In genomic region chr2:189549440-189549832, GRCh38 we compare ENCODE assay signal across 16 cellular contexts. TPM values are rescaled to one million over a fixed set of nuclear protein-coding genes. Genes with fewer than 3 reads are reported as not detected.
A peak's percentile ranks its signal among the peaks of the same experiment; 100 is the strongest.
DNase-seq lines count a peak whose midpoint lies in the region; ATAC-seq, FAIRE-seq and TF ChIP-seq lines count a peak whose summit lies in the region.
"Had no signal": no experiment of that assay in that cellular context is flagged by ENCODE, and none has a peak within 500 bp of the region (broad histone marks: within the 10 kb centered on the region; RNA-seq: fewer than 3 reads in every experiment).

No MANE protein-coding gene starts in this region.

- no peaks in the 10 kb centered on the region for H3K36me3 Mint-ChIP-seq in GM23338 (ENCODE audit: low read depth)
- H3K36me3 Mint-ChIP-seq: CD4-positive, CD25-positive, alpha-beta regulatory T cell had no signal

- DNase-seq in GM23338 (ENCODE audit: low spot score): no peak
- DNase-seq in dedifferentiated amniotic fluid mesenchymal stem cell (ENCODE audit: extremely low spot score): peak; percentile 36
- peak; percentile 31 for DNase-seq in smooth muscle cell of the brain vasculature (ENCODE audit: low read depth, low spot score)
- no peak for DNase-seq in stimulated activated CD4-positive, alpha-beta T cell treated with anti-CD3 and anti-CD28 coated beads, Interleukin-4, amount 100 ng/mL, for 4 hours
- DNase-seq in foreskin melanocyte: no peak
- DNase-seq in SKM-1 treated with dmso at 0.1 percent for 144 hours (lab: John Stamatoyannopoulos, UW; ENCODE audit: unreplicated experiment): no peak
- DNase-seq: activated effector memory CD4-positive, alpha-beta T cell treated with Interleukin-2 at 50 U/mL for 16 hours; CD4-positive, CD25-positive, alpha-beta regulatory T cell; GF-D8; Karpas-422; T-helper 17 cell had no signal

- H3K4me3 Mint-ChIP-seq in GM23338: no peak overlapping the region
- H3K4me3 Mint-ChIP-seq: CD4-positive, CD25-positive, alpha-beta regulatory T cell; central memory CD8-positive, alpha-beta T cell; neural crest cell; T-helper 17 cell had no signal

- no peaks in the 10 kb centered on the region for H3K9me3 Mint-ChIP-seq in GM23338
- H3K9me3 Mint-ChIP-seq: central memory CD8-positive, alpha-beta T cell; neural crest cell had no signal

- H3K4me2 ChIP-seq in GM23338: no peak overlapping the region

- peak; percentile 60 for FAIRE-seq in islet of Langerhans (lab: Jason Lieb, UNC)

- H2AFZ ChIP-seq in GM23338: peak overlapping the region; percentile 69

- ATAC-seq in GM23338: no peak
- ATAC-seq in HG02623 (IDR thresholded peaks at IDR 0.05; ENCODE audit: unreplicated experiment): no peak
- ATAC-seq: T-helper 17 cell had no signal

- no peak for TF ChIP-seq CTCF in GM23338 (conservative IDR thresholded peaks at IDR 0.05; ENCODE audit: low read depth in 2 of 2)

- H3K4me3 ChIP-seq in GM23338: no peak overlapping the region

- no peaks in the 10 kb centered on the region for H4K20me1 ChIP-seq in GM23338 (replicated peaks; ENCODE audit: insufficient read depth)

- no peaks in the 10 kb centered on the region for H3K9me2 ChIP-seq in GM23338 (ENCODE audit: insufficient read depth)

- H3K27me3 Mint-ChIP-seq in GM23338 (ENCODE audit: insufficient read depth, low read depth, poor library complexity): no peaks in the 10 kb centered on the region
- H3K27me3 Mint-ChIP-seq: T-helper 17 cell had no signal

- H3K27ac ChIP-seq in GM23338 (ENCODE audit: low read depth): no peak overlapping the region
- H3K27ac ChIP-seq: foreskin keratinocyte had no signal

- no peaks in the 10 kb centered on the region for H3F3A ChIP-seq in GM23338 (replicated peaks; ENCODE audit: low read depth)

- H3K27ac Mint-ChIP-seq in GM23338: peak overlapping the region; percentile 57; the same call in 1 of the 2 replicates
- H3K27ac Mint-ChIP-seq: CD4-positive, CD25-positive, alpha-beta regulatory T cell; T-helper 17 cell had no signal

- no peaks in the 10 kb centered on the region for H3K36me3 ChIP-seq in GM23338 (ENCODE audit: insufficient read depth)

- no peaks in the 10 kb centered on the region for H3K79me2 ChIP-seq in GM23338 (replicated peaks; ENCODE audit: insufficient read depth)

- H3K4me1 ChIP-seq in GM23338 (ENCODE audit: insufficient read depth): no peaks in the 10 kb centered on the region
- H3K4me1 ChIP-seq: foreskin keratinocyte had no signal

- H3K27me3 ChIP-seq in GM23338 (ENCODE audit: insufficient read depth): no peaks in the 10 kb centered on the region
- H3K27me3 ChIP-seq: foreskin keratinocyte had no signal

- H3K4me1 Mint-ChIP-seq in GM23338: peaks cover 5% of the 10 kb centered on the region; the same call in 2 of the 3 replicates
- H3K4me1 Mint-ChIP-seq: CD4-positive, CD25-positive, alpha-beta regulatory T cell; central memory CD8-positive, alpha-beta T cell; neural crest cell had no signal

TF ChIP-seq in GM23338, 12 proteins besides CTCF, POLR2A, EP300 and RAD21 (continues in another document):
- no peak for TF ChIP-seq CREB1 (CRISPR knock-in tag; IDR thresholded peaks at IDR 0.05; ENCODE audit: low read depth)
- TF ChIP-seq ZNF331 (CRISPR knock-in tag; IDR thresholded peaks at IDR 0.05; ENCODE audit: low read depth): no peak
- TF ChIP-seq POLR2AphosphoS5 (IDR thresholded peaks at IDR 0.05; ENCODE audit: low read depth): no peak
- TF ChIP-seq ETS1 (IDR thresholded peaks at IDR 0.05): no peak
- no peak for TF ChIP-seq STAT1 (IDR thresholded peaks at IDR 0.05; ENCODE audit: unreplicated experiment)
- no peak for TF ChIP-seq JUNB (IDR thresholded peaks at IDR 0.05; ENCODE audit: unreplicated experiment)
- TF ChIP-seq REST (IDR thresholded peaks at IDR 0.05; ENCODE audit: unreplicated experiment): no peak
- TF ChIP-seq ZNF114 (CRISPR knock-in tag; IDR thresholded peaks at IDR 0.05): no peak

RNA-seq across cellular contexts. Expression of gene SLC40A1, which starts 31.1 kb away (rescaled TPM):
- total RNA-seq in GM23338 (2014; rRNA removed; shearing (Covaris generic)): 0.70 TPM in 1 of 2 replicates, not detected in the other
- polyA plus RNA-seq in GM23338 (2016; fragmentation: Nextera tagmentation; extraction: Ambion mirVana): 0.08 and 0.10 TPM in 2 replicates

Comparison
In these comparisons a context has a peak if more than half of its experiments do, and no peak if none do; other contexts are left out.
1. DNase-seq: peak in dedifferentiated amniotic fluid mesenchymal stem cell (single experiment) and smooth muscle cell of the brain vasculature (single experiment); none in GM23338 (single experiment), stimulated activated CD4-positive, alpha-beta T cell treated with anti-CD3 and anti-CD28 coated beads, Interleukin-4, amount 100 ng/mL, for 4 hours (0 of 2), foreskin melanocyte (single experiment) and SKM-1 treated with dmso at 0.1 percent for 144 hours (single experiment).